Comparison of ENCODE assay signal across 8 cellular contexts in genomic region chr3:151146071-151146730, GRCh38. TPM values are rescaled to one million over a fixed set of nuclear protein-coding genes. Genes with fewer than 3 reads are reported as not detected.
DNase-seq lines count a peak whose midpoint lies in the region; ATAC-seq and TF ChIP-seq lines count a peak whose summit lies in the region.

No MANE protein-coding gene starts in this region.

- H3K4me1 Mint-ChIP-seq in CD4-positive, CD25-positive, alpha-beta regulatory T cell: peaks cover 0 to 3% (median 0%) of the 10 kb centered on the region in 4 donors

- no peak overlapping the region for H3K9ac ChIP-seq in colonic mucosa (ENCODE audit: low read depth in 2 of 2, low read length in 2 of 2)

- H3K36me3 ChIP-seq in CD4-positive, CD25-positive, alpha-beta regulatory T cell (ENCODE audit: control insufficient read depth, insufficient read depth, low read length): no peaks in the 10 kb centered on the region
- H3K36me3 ChIP-seq in colonic mucosa: no peaks in the 10 kb centered on the region

- peaks cover 4% of the 10 kb centered on the region for H3K4me1 ChIP-seq in CD4-positive, CD25-positive, alpha-beta regulatory T cell (ENCODE audit: control insufficient read depth, insufficient read depth, low read length, poor library complexity, severe bottlenecking)
- H3K4me1 ChIP-seq in colonic mucosa: peaks cover 6% of the 10 kb centered on the region

- H3K36me3 Mint-ChIP-seq in CD4-positive, CD25-positive, alpha-beta regulatory T cell: no peaks in the 10 kb centered on the region

- no peak overlapping the region for H3K27ac Mint-ChIP-seq in CD4-positive, CD25-positive, alpha-beta regulatory T cell

- H3K4me3 Mint-ChIP-seq in CD4-positive, CD25-positive, alpha-beta regulatory T cell: no peak overlapping the region

- H3K27me3 Mint-ChIP-seq in CD4-positive, CD25-positive, alpha-beta regulatory T cell: peaks cover 29% of the 10 kb centered on the region

- intact Hi-C loops in colonic mucosa (cut with DNase I): loop anchor here (5.0 kb wide), 2 partner anchors 354 to 424 kb away; no protein-coding TSS in a partner anchor

- H3K27ac ChIP-seq in CD4-positive, CD25-positive, alpha-beta regulatory T cell (ENCODE audit: insufficient read depth, low read length, poor library complexity, severe bottlenecking): no peak overlapping the region
- H3K27ac ChIP-seq in colonic mucosa: no peak overlapping the region

- peaks cover 17% of the 10 kb centered on the region for H3K27me3 ChIP-seq in CD4-positive, CD25-positive, alpha-beta regulatory T cell (ENCODE audit: control insufficient read depth, insufficient read depth, low read length)
- no peaks in the 10 kb centered on the region for H3K27me3 ChIP-seq in colonic mucosa

- peak overlapping the region; percentile 8 for H3K4me3 ChIP-seq in CD4-positive, CD25-positive, alpha-beta regulatory T cell (ENCODE audit: low read depth, low read length)
- H3K4me3 ChIP-seq in WI38 (ENCODE audit: low read depth, low read length): no peak overlapping the region
- H3K4me3 ChIP-seq in colonic mucosa: no peak overlapping the region

- peak in 2 of 3 donors; percentile 32 to 67 for DNase-seq in CD4-positive, CD25-positive, alpha-beta regulatory T cell
- peak; percentile 38 for DNase-seq in GM19240 (ENCODE audit: insufficient read length, low spot score)
- peak; percentile 72 for DNase-seq in NCI-H2227 (lab: John Stamatoyannopoulos, UW; ENCODE audit: unreplicated experiment)
- DNase-seq in colonic mucosa: peak; percentile 78
- DNase-seq in kidney tubule cell (ENCODE audit: low spot score): peak; percentile 79
- peak; percentile 43 for DNase-seq in stimulated activated CD4-positive, alpha-beta T cell treated with anti-CD3 and anti-CD28 coated beads, Interleukin-4, amount 100 ng/mL, for 24 hours

- TF ChIP-seq CTCF in WI38 (IDR thresholded peaks at IDR 0.05; ENCODE audit: low read depth, low read length) (peak; percentile 80), colonic mucosa (IDR thresholded peaks at IDR 0.05) (peak; percentile 90)

- peaks cover 0 to 2% (median 0%) of the 10 kb centered on the region in 7 donors for H3K9me3 Mint-ChIP-seq in CD4-positive, CD25-positive, alpha-beta regulatory T cell

- no peaks in the 10 kb centered on the region for H3K9me3 ChIP-seq in CD4-positive, CD25-positive, alpha-beta regulatory T cell (ENCODE audit: control insufficient read depth in 2 of 2, low read length in 2 of 2)
- no peaks in the 10 kb centered on the region for H3K9me3 ChIP-seq in colonic mucosa

- ATAC-seq in CD4-positive, CD25-positive, alpha-beta regulatory T cell (ENCODE audit: low read depth in 2 of 2): peak; percentile 70 to 78
- ATAC-seq in HG03342 (IDR thresholded peaks at IDR 0.05; ENCODE audit: unreplicated experiment): peak; percentile 95

RNA-seq across cellular contexts. Expression of gene GPR171, which starts 56.8 kb away (rescaled TPM):
- 26.8 TPM for total RNA-seq in CD4-positive, CD25-positive, alpha-beta regulatory T cell
- polyA plus RNA-seq in CD4-positive, CD25-positive, alpha-beta regulatory T cell: 100 to 1,000 TPM in 1 of 4 donors, 10 to 100 TPM in 3; 71.5 to 118 (median 97.6) TPM
- total RNA-seq in colonic mucosa: under 1 TPM; 0.40 to 0.53 TPM

Comparison
In these comparisons a context has a peak if more than half of its experiments do, and no peak if none do; other contexts are left out.
1. RNA of gene GPR171, which starts 56.8 kb away (total RNA-seq): 26.8 TPM in CD4-positive, CD25-positive, alpha-beta regulatory T cell (single experiment); 0.40 to 0.53 TPM in colonic mucosa; every median in the first group is over 10 times any median in the second.
2. Peak in every context shown above with its lines, with median percentiles within 50 percentile points of each other: DNase-seq.